In genomic region chr19:41305923-41306322, GRCh38 we compare ENCODE assay signal across 17 cellular contexts. TPM values are rescaled to one million over a fixed set of nuclear protein-coding genes. Genes with fewer than 3 reads are reported as not detected.
DNase-seq lines count a peak whose midpoint lies in the region; ATAC-seq, FAIRE-seq and TF ChIP-seq lines count a peak whose summit lies in the region.
"Had no signal": no experiment of that assay in that cellular context is flagged by ENCODE, and none has a peak within 500 bp of the region (broad histone marks: within the 10 kb centered on the region; RNA-seq: fewer than 3 reads in every experiment).

No MANE protein-coding gene starts in this region.

- H2AFZ ChIP-seq in GM23338 (no peak overlapping the region), osteoblast (ENCODE audit: low read length) (no peak overlapping the region)

- no peak overlapping the region for H3K4me3 Mint-ChIP-seq in CD14-positive monocyte
- H3K4me3 Mint-ChIP-seq in GM23338: no peak overlapping the region

- H3K27ac ChIP-seq in GM23338 (ENCODE audit: low read depth): no peak overlapping the region
- peak overlapping the region; percentile 50 for H3K27ac ChIP-seq in osteoblast (ENCODE audit: low read depth, low read length)

- no peaks in the 10 kb centered on the region for H3K9me2 ChIP-seq in GM23338 (ENCODE audit: insufficient read depth)

- peaks cover 12% of the 10 kb centered on the region for H3K4me1 ChIP-seq in GM23338 (ENCODE audit: insufficient read depth)
- H3K4me1 ChIP-seq in osteoblast (ENCODE audit: insufficient read depth, low read length): peaks cover 16% of the 10 kb centered on the region

- no peak for FAIRE-seq in GM12892 (lab: Jason Lieb, UNC)
- FAIRE-seq: colon, GM18507 had no signal

- H3K9me3 ChIP-seq in osteoblast (ENCODE audit: low read depth, low read length): no peaks in the 10 kb centered on the region

- H3K27me3 Mint-ChIP-seq in CD14-positive monocyte (ENCODE audit: low read depth in 3 of 3): no peaks in the 10 kb centered on the region
- H3K27me3 Mint-ChIP-seq in GM23338 (ENCODE audit: insufficient read depth, low read depth, poor library complexity): peaks cover 30% of the 10 kb centered on the region

- peaks cover 52% of the 10 kb centered on the region for H3F3A ChIP-seq in GM23338 (replicated peaks; ENCODE audit: low read depth)

- no peak for DNase-seq in CD14-positive monocyte (ENCODE audit: low spot score)
- DNase-seq in GM23338 (ENCODE audit: low spot score): no peak
- no peak for DNase-seq in activated naive CD4-positive, alpha-beta T cell treated with anti-CD3 and anti-CD28 coated beads, Interleukin-2, amount 50 U/mL, for 72 hours (ENCODE audit: low spot score in 2 of 2)
- no peak for DNase-seq in osteoblast (ENCODE audit: insufficient read length, low spot score, missing footprints)
- no peak for DNase-seq in NCI-H748 (lab: John Stamatoyannopoulos, UW; ENCODE audit: unreplicated experiment)
- DNase-seq in stimulated activated CD8-positive, alpha-beta memory T cell treated with anti-CD3 and anti-CD28 coated beads, Interleukin-4, amount 100 ng/mL, for 48 hours: no peak
- DNase-seq in GM12892 (ENCODE audit: insufficient read length): no peak
- DNase-seq: activated CD4-positive, alpha-beta T cell treated with anti-CD3 and anti-CD28 coated beads for 48 hours; COR-L47; GOT3; KG1; kidney glomerular epithelial cell; NCI-H1436; NCI-H446 treated with DMSO at 0.1 percent for 48 hours had no signal

- no peak for TF ChIP-seq CTCF in CD14-positive monocyte (IDR thresholded peaks at IDR 0.05)
- no peak for TF ChIP-seq CTCF in GM23338 (conservative IDR thresholded peaks at IDR 0.05; ENCODE audit: low read depth in 2 of 2)
- no peak for TF ChIP-seq CTCF in osteoblast (IDR thresholded peaks at IDR 0.05; ENCODE audit: extremely low read depth, low read depth, low read length)

- H4K20me1 ChIP-seq in GM23338 (replicated peaks; ENCODE audit: insufficient read depth): peaks cover 10% of the 10 kb centered on the region
- H4K20me1 ChIP-seq in osteoblast (ENCODE audit: insufficient read depth, low read length): peaks cover 7% of the 10 kb centered on the region

- no peak overlapping the region for H3K4me3 ChIP-seq in GM23338
- no peak overlapping the region for H3K4me3 ChIP-seq in osteoblast (ENCODE audit: insufficient read depth, low read length)

- H3K79me2 ChIP-seq in GM23338 (replicated peaks; ENCODE audit: insufficient read depth) (peaks cover 3% of the 10 kb centered on the region), osteoblast (ENCODE audit: insufficient read depth, low read length) (peaks cover 7% of the 10 kb centered on the region)

- no peak for TF ChIP-seq POLR2A in GM12892 (IDR thresholded peaks at IDR 0.05; ENCODE audit: low read depth, low read length)

- H3K4me1 Mint-ChIP-seq in CD14-positive monocyte (peaks cover 63% of the 10 kb centered on the region), GM23338 (peaks cover 21% of the 10 kb centered on the region)

- ATAC-seq in GM23338 (no peak), GM21825 (IDR thresholded peaks at IDR 0.05; ENCODE audit: unreplicated experiment) (no peak)
- ATAC-seq in activated naive CD4-positive, alpha-beta T cell treated with anti-CD3 and anti-CD28 coated beads, Interleukin-2, amount 50 U/mL, for 72 hours: no peak

- H3K36me3 ChIP-seq in GM23338 (ENCODE audit: insufficient read depth) (peaks cover 61% of the 10 kb centered on the region), osteoblast (ENCODE audit: insufficient read depth, low read length) (peaks cover 69% of the 10 kb centered on the region)

- H3K36me3 Mint-ChIP-seq in CD14-positive monocyte: peaks cover 53 to 66% of the 10 kb centered on the region in 2 donors
- peaks cover 67% of the 10 kb centered on the region for H3K36me3 Mint-ChIP-seq in GM23338 (ENCODE audit: low read depth)
- H3K36me3 Mint-ChIP-seq in activated naive CD4-positive, alpha-beta T cell treated with anti-CD3 and anti-CD28 coated beads, Interleukin-2, amount 50 U/mL, for 72 hours: peaks cover 44 to 60% of the 10 kb centered on the region in 2 donors

- intact Hi-C loops in CD14-positive monocyte (cut with micrococcal nuclease): loop anchor here (5.0 to 10.0 kb wide), 5 partner anchors 39 to 334 kb away; partner anchors contain the start of gene TGFB1 (in 1 of the 2)

- H3K27ac Mint-ChIP-seq in CD14-positive monocyte (peak overlapping the region in 6 of 7 donors; percentile 79 to 100 (median 98)), GM23338 (no peak overlapping the region)
- H3K27ac Mint-ChIP-seq in activated naive CD4-positive, alpha-beta T cell treated with anti-CD3 and anti-CD28 coated beads, Interleukin-2, amount 50 U/mL, for 72 hours: peak overlapping the region; percentile 97 to 99

- H3K9me3 Mint-ChIP-seq in CD14-positive monocyte (peaks cover 0 to 3% (median 0%) of the 10 kb centered on the region in 7 donors), GM23338 (no peaks in the 10 kb centered on the region; the same call in 2 of the 3 replicates)
- H3K9me3 Mint-ChIP-seq in activated naive CD4-positive, alpha-beta T cell treated with anti-CD3 and anti-CD28 coated beads, Interleukin-2, amount 50 U/mL, for 72 hours: no peaks in the 10 kb centered on the region

- H3K27me3 ChIP-seq in GM23338 (ENCODE audit: insufficient read depth) (no peaks in the 10 kb centered on the region), osteoblast (ENCODE audit: insufficient read depth, low read length) (no peaks in the 10 kb centered on the region)

- H3K4me2 ChIP-seq in GM23338 (no peak overlapping the region), osteoblast (ENCODE audit: insufficient read depth, low read length) (no peak overlapping the region)

TF ChIP-seq in GM23338, 12 proteins besides CTCF, POLR2A, EP300 and RAD21:
- TF ChIP-seq EZH2 (IDR thresholded peaks at IDR 0.05; ENCODE audit: low read depth, unreplicated experiment): no peak
- peak; percentile 21 for TF ChIP-seq REST (IDR thresholded peaks at IDR 0.05; ENCODE audit: unreplicated experiment)
- no peak for TF ChIP-seq JUNB (IDR thresholded peaks at IDR 0.05; ENCODE audit: unreplicated experiment)

RNA-seq across cellular contexts. Expression of gene CCDC97, which starts 4.0 kb away (rescaled TPM):
- polyA plus RNA-seq in CD14-positive monocyte (10 to 100 TPM in 1 of 2 donors, 1 to 10 TPM in 1; 8.8 to 13.0 TPM), GM23338 (2016; fragmentation: Nextera tagmentation; extraction: Ambion mirVana) (8.2 and 11.0 TPM in 2 replicates)
- total RNA-seq in GM23338 (2014; rRNA removed; shearing (Covaris generic)): 8.0 and 9.7 TPM in 2 replicates
- total RNA-seq in activated naive CD4-positive, alpha-beta T cell treated with anti-CD3 and anti-CD28 coated beads, Interleukin-2, amount 50 U/mL, for 72 hours: 10 to 100 TPM; 24.7 to 43.1 TPM
- 9.0 and 11.2 TPM in 2 replicates for total RNA-seq in osteoblast
- polyA plus RNA-seq in GM12892 (2012; ENCODE audit: missing spikeins): 12.6 TPM

RNA-seq across cellular contexts. Expression of gene HNRNPUL1, which starts 41.8 kb away (rescaled TPM):
- 10 to 100 TPM; 22.6 to 30.3 TPM for polyA plus RNA-seq in CD14-positive monocyte
- total RNA-seq in GM23338 (2014; rRNA removed; shearing (Covaris generic)): 166 and 204 TPM in 2 replicates
- polyA plus RNA-seq in GM23338 (2016; fragmentation: Nextera tagmentation; extraction: Ambion mirVana): 204 and 207 TPM in 2 replicates
- 100 to 1,000 TPM; 286 to 496 TPM for total RNA-seq in activated naive CD4-positive, alpha-beta T cell treated with anti-CD3 and anti-CD28 coated beads, Interleukin-2, amount 50 U/mL, for 72 hours
- 113 and 114 TPM in 2 replicates for total RNA-seq in osteoblast
- polyA plus RNA-seq in GM12892 (2012; ENCODE audit: missing spikeins): 128 TPM

RNA-seq across cellular contexts. Expression of gene TGFB1, which starts 47.8 kb away (rescaled TPM):
- polyA plus RNA-seq in CD14-positive monocyte: 10 to 100 TPM; 30.6 to 42.2 TPM
- 6.7 and 7.9 TPM in 2 replicates for total RNA-seq in GM23338 (2014; rRNA removed; shearing (Covaris generic))
- polyA plus RNA-seq in GM23338 (2016; fragmentation: Nextera tagmentation; extraction: Ambion mirVana): 0.99 and 1.4 TPM in 2 replicates
- 100 to 1,000 TPM in 1 of 2 donors, 10 to 100 TPM in 1; 73.4 to 126 TPM for total RNA-seq in activated naive CD4-positive, alpha-beta T cell treated with anti-CD3 and anti-CD28 coated beads, Interleukin-2, amount 50 U/mL, for 72 hours
- total RNA-seq in osteoblast: 17.4 and 21.2 TPM in 2 replicates
- polyA plus RNA-seq in GM12892 (2012; ENCODE audit: missing spikeins): 23.4 TPM

RNA-seq across cellular contexts. Expression of gene B9D2, which starts 58.0 kb away (rescaled TPM):
- polyA plus RNA-seq in CD14-positive monocyte: 10 to 100 TPM; 25.1 to 32.5 TPM
- total RNA-seq in GM23338 (2014; rRNA removed; shearing (Covaris generic)): 2.7 and 3.0 TPM in 2 replicates
- 4.9 and 7.4 TPM in 2 replicates for polyA plus RNA-seq in GM23338 (2016; fragmentation: Nextera tagmentation; extraction: Ambion mirVana)
- 1 to 10 TPM; 4.7 to 7.8 TPM for total RNA-seq in activated naive CD4-positive, alpha-beta T cell treated with anti-CD3 and anti-CD28 coated beads, Interleukin-2, amount 50 U/mL, for 72 hours
- 5.6 and 6.5 TPM in 2 replicates for total RNA-seq in osteoblast
- 3.5 TPM for polyA plus RNA-seq in GM12892 (2012; ENCODE audit: missing spikeins)
